24 cellular contexts compared by ENCODE assay signal in genomic region chr14:67449096-67449495, GRCh38. TPM values are rescaled to one million over a fixed set of nuclear protein-coding genes. Genes with fewer than 3 reads are reported as not detected.
DNase-seq lines count a peak whose midpoint lies in the region; ATAC-seq, FAIRE-seq and TF ChIP-seq lines count a peak whose summit lies in the region.
"Had no signal": no experiment of that assay in that cellular context is flagged by ENCODE, and none has a peak within 500 bp of the region (broad histone marks: within the 10 kb centered on the region; RNA-seq: fewer than 3 reads in every experiment).

No MANE protein-coding gene starts in this region.

- no peak overlapping the region for H3K4me3 Mint-ChIP-seq in nephron progenitor cell
- H3K4me3 Mint-ChIP-seq: CD14-positive monocyte; CD4-positive, alpha-beta T cell; CD8-positive, alpha-beta memory T cell; GM23338; HFFc6 had no signal

- H3K27me3 ChIP-seq in effector memory CD4-positive, alpha-beta T cell (replicated peaks; ENCODE audit: control insufficient read depth, insufficient read depth, low read length, poor library complexity, severe bottlenecking) = no peaks in the 10 kb centered on the region
- H3K27me3 ChIP-seq: BE2C; BLaER1 treated with 17β-estradiol and CSF1 and Interleukin-3, amounts not matched to agents 10 nM and 100 nM had no signal

- H3K9me3 ChIP-seq in effector memory CD4-positive, alpha-beta T cell (ENCODE audit: control insufficient read depth, low read length) = no peaks in the 10 kb centered on the region
- H3K9me3 ChIP-seq: A549, BE2C had no signal

- peaks cover 4% of the 10 kb centered on the region for H3K36me3 Mint-ChIP-seq in nephron progenitor cell (ENCODE audit: low read depth)
- H3K36me3 Mint-ChIP-seq: CD14-positive monocyte had no signal

- H3K4me1 ChIP-seq in effector memory CD4-positive, alpha-beta T cell (ENCODE audit: control insufficient read depth, insufficient read depth, low read length, poor library complexity, severe bottlenecking) = no peaks in the 10 kb centered on the region
- H3K4me1 ChIP-seq: A549; BLaER1 treated with 17β-estradiol and CSF1 and Interleukin-3, amounts not matched to agents 10 nM and 100 nM; HAP-1 had no signal

- ATAC-seq in GM18858 (IDR thresholded peaks at IDR 0.05; ENCODE audit: unreplicated experiment) (no peak), GM18502 (IDR thresholded peaks at IDR 0.05; ENCODE audit: poor library complexity, unreplicated experiment) (no peak)
- ATAC-seq: A549, GM23338 had no signal

- DNase-seq in HTR-8/SVneo (ENCODE audit: insufficient read length, low spot score) (no peak), cerebellum (ENCODE audit: low spot score) (peak; percentile 54), medulla oblongata (ENCODE audit: extremely low spot score) (peak; percentile 36), nephron progenitor cell (no peak)
- DNase-seq in effector memory CD4-positive, alpha-beta T cell = no peak
- DNase-seq: 8988T; ACHN; AML-193; BE2C; CD4-positive, alpha-beta T cell; CD8-positive, alpha-beta memory T cell; DMS53; DMS79 treated with DMSO at 0.1 percent for 48 hours; HFFc6 had no signal

- H3K36me3 ChIP-seq in effector memory CD4-positive, alpha-beta T cell (ENCODE audit: control insufficient read depth, insufficient read depth, low read length) = no peaks in the 10 kb centered on the region
- H3K36me3 ChIP-seq: BE2C; BLaER1 treated with 17β-estradiol and CSF1 and Interleukin-3, amounts not matched to agents 10 nM and 100 nM; HAP-1 had no signal

- no peak overlapping the region for H3K27ac Mint-ChIP-seq in nephron progenitor cell
- H3K27ac Mint-ChIP-seq: CD4-positive, alpha-beta T cell; GM23338; HFFc6 had no signal

- no peak overlapping the region for H3K4me3 ChIP-seq in effector memory CD4-positive, alpha-beta T cell (ENCODE audit: insufficient read depth, low read depth, low read length, poor library complexity, severe bottlenecking)
- H3K4me3 ChIP-seq: A549; BLaER1 treated with 17β-estradiol and CSF1 and Interleukin-3, amounts not matched to agents 10 nM and 100 nM; GM23338; HAP-1 had no signal

- peak; percentile 89 for FAIRE-seq in HTR-8/SVneo (lab: Jason Lieb, UNC)
- FAIRE-seq: A549, G401.6, GM12892, H54 had no signal

- no peak for TF ChIP-seq CTCF in nephron progenitor cell (IDR thresholded peaks at IDR 0.05)

- H3K27me3 Mint-ChIP-seq in nephron progenitor cell (ENCODE audit: low read depth, poor library complexity) = peaks cover 8% of the 10 kb centered on the region

- peaks cover 19% of the 10 kb centered on the region for H3K9me3 Mint-ChIP-seq in nephron progenitor cell
- H3K9me3 Mint-ChIP-seq: CD4-positive, alpha-beta T cell; CD8-positive, alpha-beta memory T cell had no signal

- H3K4me1 Mint-ChIP-seq in nephron progenitor cell = peaks cover 14% of the 10 kb centered on the region
- H3K4me1 Mint-ChIP-seq: CD14-positive monocyte; CD8-positive, alpha-beta memory T cell had no signal

- no peak overlapping the region for H3K27ac ChIP-seq in effector memory CD4-positive, alpha-beta T cell (ENCODE audit: insufficient read depth, low read length, poor library complexity, severe bottlenecking)
- H3K27ac ChIP-seq: A549; BLaER1 treated with 17β-estradiol and CSF1 and Interleukin-3, amounts not matched to agents 10 nM and 100 nM had no signal

RNA-seq across cellular contexts. Expression of gene PLEK2, which starts 37.1 kb away (rescaled TPM):
- total RNA-seq in cerebellum = 0.64 TPM

RNA-seq across cellular contexts. Expression of gene TMEM229B, which starts 39.4 kb away (rescaled TPM):
- 16.0 TPM for total RNA-seq in cerebellum

Comparison
In these comparisons a context has a peak if more than half of its experiments do, and no peak if none do; other contexts are left out.
1. DNase-seq: peak in cerebellum (single experiment) and medulla oblongata (single experiment); none in HTR-8/SVneo (single experiment), nephron progenitor cell (single experiment) and effector memory CD4-positive, alpha-beta T cell (0 of 3).